In genomic region chr3:184362668-184363540, GRCh38 we compare ENCODE assay signal across 8 cellular contexts. TPM values are rescaled to one million over a fixed set of nuclear protein-coding genes. Genes with fewer than 3 reads are reported as not detected.
DNase-seq lines count a peak whose midpoint lies in the region; ATAC-seq and TF ChIP-seq lines count a peak whose summit lies in the region.

No MANE protein-coding gene starts in this region.

- H3K27ac ChIP-seq in RWPE1: peak overlapping the region; percentile 99

- H3K9me3 Mint-ChIP-seq in nephron progenitor cell: no peaks in the 10 kb centered on the region
- no peaks in the 10 kb centered on the region for H3K9me3 Mint-ChIP-seq in stimulated activated naive CD8-positive, alpha-beta T cell treated with anti-CD3 and anti-CD28 coated beads, Interleukin-15, amount 100 ng/mL, for 72 hours

- TF ChIP-seq CTCF in LNCaP clone FGC (IDR thresholded peaks at IDR 0.05; ENCODE audit: control insufficient read depth, extremely low read depth, insufficient read depth): peak; percentile 72
- peak; percentile 76 for TF ChIP-seq CTCF in RWPE1 (conservative IDR thresholded peaks at IDR 0.05; ENCODE audit: low read depth)
- TF ChIP-seq CTCF in fibroblast of the aortic adventitia (IDR thresholded peaks at IDR 0.05; ENCODE audit: insufficient read depth, low read length): peak; percentile 69
- TF ChIP-seq CTCF in nephron progenitor cell (IDR thresholded peaks at IDR 0.05): peak; percentile 44

- H3K4me3 Mint-ChIP-seq in nephron progenitor cell: peak overlapping the region; percentile 95
- peak overlapping the region; percentile 95 to 98 for H3K4me3 Mint-ChIP-seq in stimulated activated naive CD8-positive, alpha-beta T cell treated with anti-CD3 and anti-CD28 coated beads, Interleukin-15, amount 100 ng/mL, for 72 hours

- peak; percentile 99 for DNase-seq in ELR (ENCODE audit: low read depth)
- DNase-seq in H4 (ENCODE audit: low spot score): peak; percentile 99
- peak; percentile 98 for DNase-seq in LNCaP clone FGC (ENCODE audit: low read depth)
- DNase-seq in RWPE1 (ENCODE audit: low spot score): peak; percentile 94
- DNase-seq in activated effector memory CD4-positive, alpha-beta T cell treated with Interleukin-2 at 50 U/mL for 16 hours: peak; percentile 89
- DNase-seq in fibroblast of the aortic adventitia (ENCODE audit: low read depth): peak; percentile 97
- peak; percentile 95 for DNase-seq in nephron progenitor cell
- peak; percentile 96 to 98 for DNase-seq in stimulated activated naive CD8-positive, alpha-beta T cell treated with anti-CD3 and anti-CD28 coated beads, Interleukin-15, amount 100 ng/mL, for 72 hours

- H3K36me3 Mint-ChIP-seq in nephron progenitor cell (ENCODE audit: low read depth): peaks cover 33% of the 10 kb centered on the region

- H3K27me3 Mint-ChIP-seq in nephron progenitor cell (ENCODE audit: low read depth, poor library complexity): peaks cover 8% of the 10 kb centered on the region
- H3K27me3 Mint-ChIP-seq in stimulated activated naive CD8-positive, alpha-beta T cell treated with anti-CD3 and anti-CD28 coated beads, Interleukin-15, amount 100 ng/mL, for 72 hours: no peaks in the 10 kb centered on the region

- CTCF ChIA-PET in RWPE1 (lab: Yijun Ruan, JAX): interaction anchor here (0.6 to 1.8 kb wide), 8 partner anchors 9 to 385 kb away, joined by 3 to 6 read pairs (median 3); no protein-coding TSS in a partner anchor

- H3K27ac Mint-ChIP-seq in nephron progenitor cell: peak overlapping the region; percentile 99
- peak overlapping the region; percentile 96 to 97 for H3K27ac Mint-ChIP-seq in stimulated activated naive CD8-positive, alpha-beta T cell treated with anti-CD3 and anti-CD28 coated beads, Interleukin-15, amount 100 ng/mL, for 72 hours

- peak overlapping the region; percentile 96 for H3K4me3 ChIP-seq in LNCaP clone FGC (ENCODE audit: low read depth, low read length)
- H3K4me3 ChIP-seq in fibroblast of the aortic adventitia (ENCODE audit: low read depth, low read length): peak overlapping the region; percentile 85

- peak; percentile 89 for ATAC-seq in stimulated activated naive CD8-positive, alpha-beta T cell treated with anti-CD3 and anti-CD28 coated beads, Interleukin-15, amount 100 ng/mL, for 72 hours

- POLR2A ChIA-PET in RWPE1 (lab: Yijun Ruan, JAX; ENCODE audit: low non-redundant PET): interaction anchor here (0.6 kb wide), 1 partner anchor 61 kb away, joined by 3 read pairs; no protein-coding TSS in a partner anchor

- H3K4me1 Mint-ChIP-seq in nephron progenitor cell: peaks cover 51% of the 10 kb centered on the region
- H3K4me1 Mint-ChIP-seq in stimulated activated naive CD8-positive, alpha-beta T cell treated with anti-CD3 and anti-CD28 coated beads, Interleukin-15, amount 100 ng/mL, for 72 hours: peaks cover 57% of the 10 kb centered on the region

RNA-seq across cellular contexts. Expression of gene POLR2H, which starts 1.4 kb away (rescaled TPM):
- total RNA-seq in H4 (2014; rRNA removed; shearing (Covaris generic)): 250 and 279 TPM in 2 replicates
- total RNA-seq in fibroblast of the aortic adventitia (ENCODE audit: low replicate concordance): 70.1 and 127 TPM in 2 replicates

RNA-seq across cellular contexts. Expression of gene CLCN2, which starts 1.5 kb away (rescaled TPM):
- total RNA-seq in H4 (2014; rRNA removed; shearing (Covaris generic)): 3.3 and 4.7 TPM in 2 replicates
- 5.9 and 6.2 TPM in 2 replicates for total RNA-seq in fibroblast of the aortic adventitia (ENCODE audit: low replicate concordance)

RNA-seq across cellular contexts. Expression of gene THPO, which starts 15.1 kb away (rescaled TPM):
- total RNA-seq in H4 (2014; rRNA removed; shearing (Covaris generic)): 0.43 and 0.74 TPM in 2 replicates
- total RNA-seq in fibroblast of the aortic adventitia (ENCODE audit: low replicate concordance): 0.49 TPM in 1 of 2 replicates, not detected in the other

RNA-seq across cellular contexts. Expression of gene CHRD, which starts 16.9 kb away (rescaled TPM):
- total RNA-seq in H4 (2014; rRNA removed; shearing (Covaris generic)): 1.3 and 3.6 TPM in 2 replicates
- total RNA-seq in fibroblast of the aortic adventitia (ENCODE audit: low replicate concordance): 0.36 and 4.6 TPM in 2 replicates

RNA-seq across cellular contexts. Expression of gene FAM131A, which starts 25.5 kb away (rescaled TPM):
- total RNA-seq in H4 (2014; rRNA removed; shearing (Covaris generic)): 18.4 and 22.2 TPM in 2 replicates
- total RNA-seq in fibroblast of the aortic adventitia (ENCODE audit: low replicate concordance): 14.0 and 19.1 TPM in 2 replicates

Comparison
In these comparisons a context has a peak if more than half of its experiments do, and no peak if none do; other contexts are left out.
1. Peak in every context shown above with its lines: DNase-seq, ATAC-seq, H3K4me3 ChIP-seq and H3K27ac ChIP-seq.